22 cellular contexts compared by ENCODE assay signal in the genomic region with DNA sequence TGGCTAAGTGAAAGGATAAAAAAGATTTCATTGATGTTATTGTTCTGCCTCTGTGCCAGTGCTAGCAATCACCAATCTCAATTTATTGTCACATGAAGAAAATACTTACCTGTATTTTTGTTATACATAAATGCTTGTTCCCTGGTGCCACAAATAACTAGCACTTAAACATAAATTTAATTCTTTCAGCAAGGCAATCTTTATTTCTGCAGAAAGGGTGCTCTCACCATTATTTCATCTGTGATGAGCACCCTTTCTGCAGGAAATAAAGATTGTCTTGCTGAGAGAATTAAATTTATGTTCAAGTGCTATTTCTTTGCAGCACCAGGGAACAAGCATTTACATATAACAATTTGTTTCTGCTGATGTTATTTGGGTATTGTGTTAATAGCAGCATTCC.
"Had no signal": no experiment of that assay in that cellular context is flagged by ENCODE, and none has a peak within 500 bp of the region (broad histone marks: within the 10 kb centered on the region; RNA-seq: fewer than 3 reads in every experiment).

No MANE protein-coding gene starts in this region.

- H3K4me1 Mint-ChIP-seq: naive B cell; naive thymus-derived CD8-positive, alpha-beta T cell had no signal

- H3K27ac ChIP-seq: coronary artery, dorsolateral prefrontal cortex, esophagus squamous epithelium, gastrocnemius medialis, heart right ventricle, left lung, lower lobe of right lung had no signal

- DNase-seq: dermis blood vessel endothelial cell; dorsolateral prefrontal cortex; effector CD4-positive, alpha-beta T cell; effector memory CD4-positive, alpha-beta T cell; esophagus squamous epithelium; foreskin fibroblast; foreskin melanocyte; gastrocnemius medialis; glutamatergic neuron; head of caudate nucleus; heart right ventricle; hippocampal formation; left cardiac atrium; left lung; left ventricle myocardium superior; lower lobe of right lung; mesenchymal stem cell; mucosa of descending colon; naive B cell; naive thymus-derived CD8-positive, alpha-beta T cell had no signal

- H3K27ac Mint-ChIP-seq: mesothelial cell of epicardium; naive B cell; naive thymus-derived CD8-positive, alpha-beta T cell had no signal

- H3K36me3 ChIP-seq: esophagus squamous epithelium, gastrocnemius medialis, heart right ventricle, left lung, lower lobe of right lung had no signal

- H3K27me3 Mint-ChIP-seq: naive B cell had no signal

- H3K4me3 ChIP-seq: coronary artery, dorsolateral prefrontal cortex, esophagus squamous epithelium, gastrocnemius medialis, heart right ventricle, left lung, lower lobe of right lung, mucosa of descending colon had no signal

- H3K27me3 ChIP-seq: dorsolateral prefrontal cortex, esophagus squamous epithelium, gastrocnemius medialis, heart right ventricle, left lung had no signal

- H3K4me1 ChIP-seq: esophagus squamous epithelium, gastrocnemius medialis, heart right ventricle, left lung, lower lobe of right lung had no signal

- ATAC-seq: gastrocnemius medialis; heart right ventricle; left cardiac atrium; left lung; left ventricle myocardium superior; lower lobe of right lung; mucosa of descending colon; naive thymus-derived CD8-positive, alpha-beta T cell had no signal

- H3K4me3 Mint-ChIP-seq: mesothelial cell of epicardium; naive B cell; naive thymus-derived CD8-positive, alpha-beta T cell had no signal
